ENCODE assay signal across 8 cellular contexts in genomic region chr11:10304495-10305261, GRCh38. TPM values are rescaled to one million over a fixed set of nuclear protein-coding genes. Genes with fewer than 3 reads are reported as not detected.
A peak's percentile ranks its signal among the peaks of the same experiment; 100 is the strongest.
DNase-seq lines count a peak whose midpoint lies in the region; TF ChIP-seq lines count a peak whose summit lies in the region.

Gene ADM (plus strand): TSS chr11:10305073. CDS start chr11:10305701, 628 bp downstream.

- peak; percentile 21 for TF ChIP-seq POLR2A in GM10847 (IDR thresholded peaks at IDR 0.05; ENCODE audit: extremely low read depth, insufficient read length)

- WGBS in thymus, result under 1% methylated on average over 48 of the region's 48 CpGs

- H3K4me3 ChIP-seq in AG04450 (ENCODE audit: low read depth, low read length) (peak within 1 kb of the TSS; percentile 77), fibroblast of lung (replicated peaks in 1 of 4; ENCODE audit: control extremely low read depth in 1 of 4, insufficient read depth in 1 of 4, low read depth in 3 of 4, low read length in 4 of 4) (peak within 1 kb of the TSS; percentile 67 to 98 (median 87)), mucosa of stomach (ENCODE audit: low read length) (peak within 1 kb of the TSS; percentile 98), thymus (ENCODE audit: low read length) (peak within 1 kb of the TSS; percentile 56)

- H3K79me2 ChIP-seq in fibroblast of lung (ENCODE audit: control insufficient read depth, insufficient read depth, low read length), result peaks cover 53% of the 10 kb centered on the region

- H3K4me2 ChIP-seq in fibroblast of lung (ENCODE audit: extremely low read depth, insufficient read depth, low read length), result peak within 1 kb of the TSS; percentile 85

- H3K9me3 ChIP-seq in AG04450 (ENCODE audit: control insufficient read depth, insufficient read depth, low read length), result peaks cover 11% of the 10 kb centered on the region; the same call in 1 of the 2 replicates
- no peaks in the 10 kb centered on the region for H3K9me3 ChIP-seq in fibroblast of lung (ENCODE audit: control insufficient read depth, insufficient read depth, low read depth, low read length)
- H3K9me3 ChIP-seq in mucosa of stomach (ENCODE audit: control insufficient read depth, low read length), result no peaks in the 10 kb centered on the region
- no peaks in the 10 kb centered on the region for H3K9me3 ChIP-seq in thymus (ENCODE audit: control insufficient read depth)

- peaks cover 82% of the 10 kb centered on the region for H3K27me3 Mint-ChIP-seq in activated T-cell treated with anti-CD3 and anti-CD28 coated beads, Interleukin-2, amount 50 U/mL, for 24 hours

- H3K27me3 ChIP-seq in AG04450 (ENCODE audit: control insufficient read depth, insufficient read depth, low read length) (no peaks in the 10 kb centered on the region), fibroblast of lung (ENCODE audit: control insufficient read depth, insufficient read depth, low read length) (no peaks in the 10 kb centered on the region), mucosa of stomach (ENCODE audit: control insufficient read depth, insufficient read depth, low read length) (peaks cover 36% of the 10 kb centered on the region), thymus (ENCODE audit: control insufficient read depth, insufficient read depth) (peaks cover 51% of the 10 kb centered on the region)

- H2AFZ ChIP-seq in fibroblast of lung (ENCODE audit: low read length), result no peak within 1 kb of the TSS

- CTCF ChIA-PET in AG04450 (lab: Charles Lee), result interaction anchor here (0.6 to 3.3 kb wide), 25 partner anchors 10 to 732 kb away, joined by 3 to 33 read pairs (median 3); no protein-coding TSS in a partner anchor

- TF ChIP-seq CTCF in AG04450 (IDR thresholded peaks at IDR 0.05; ENCODE audit: low read depth, low read length), result peak; percentile 55
- TF ChIP-seq CTCF in fibroblast of lung (conservative IDR thresholded peaks at IDR 0.05 in 1 of 2, IDR thresholded peaks at IDR 0.05 in 1 of 2; ENCODE audit: low read depth in 1 of 2, low read length in 2 of 2), result peak; percentile 42 to 43

- no peaks in the 10 kb centered on the region for H3K36me3 Mint-ChIP-seq in activated T-cell treated with anti-CD3 and anti-CD28 coated beads, Interleukin-2, amount 50 U/mL, for 24 hours (ENCODE audit: low read depth)

- DNase-seq in AG04450 (ENCODE audit: low read depth, low spot score) (peak; percentile 90), NCI-H2196 (lab: John Stamatoyannopoulos, UW; ENCODE audit: unreplicated experiment) (peak; percentile 81), fibroblast of lung (ENCODE audit: low read depth in 2 of 2) (peak; percentile 64 to 96), superior temporal gyrus (ENCODE audit: extremely low spot score) (no peak)
- peak; percentile 62 for DNase-seq in activated T-cell treated with anti-CD3 and anti-CD28 coated beads, Interleukin-2, amount 50 U/mL, for 24 hours

- POLR2A ChIA-PET in AG04450 (lab: Yijun Ruan, JAX), result interaction anchor here (0.5 to 5.8 kb wide), 61 partner anchors 8 to 1040 kb away, joined by 3 to 65 read pairs (median 4); partner anchors contain the start of genes AMPD3, CTR9, DENND5A and RNF141

- H3K4me1 Mint-ChIP-seq in activated T-cell treated with anti-CD3 and anti-CD28 coated beads, Interleukin-2, amount 50 U/mL, for 24 hours (ENCODE audit: low read depth), result peaks cover 66% of the 10 kb centered on the region

- no peaks in the 10 kb centered on the region for H4K20me1 ChIP-seq in fibroblast of lung (ENCODE audit: control insufficient read depth, extremely low read depth, insufficient read depth, low read length)

- H3K36me3 ChIP-seq in fibroblast of lung (ENCODE audit: control insufficient read depth, insufficient read depth, low read length) (peaks cover 15% of the 10 kb centered on the region), mucosa of stomach (ENCODE audit: control insufficient read depth, insufficient read depth, low read length) (no peaks in the 10 kb centered on the region), thymus (ENCODE audit: control insufficient read depth, insufficient read depth) (no peaks in the 10 kb centered on the region)

- peak within 1 kb of the TSS; percentile 86 for H3K9ac ChIP-seq in fibroblast of lung (ENCODE audit: insufficient read depth, low read length)
- peak within 1 kb of the TSS; percentile 84 for H3K9ac ChIP-seq in mucosa of stomach (ENCODE audit: low read length)

- peak within 1 kb of the TSS; percentile 95 for H3K27ac ChIP-seq in AG04450 (ENCODE audit: low read depth, low read length)
- H3K27ac ChIP-seq in fibroblast of lung (ENCODE audit: insufficient read depth, low read length), result peak within 1 kb of the TSS; percentile 91
- H3K27ac ChIP-seq in thymus (ENCODE audit: low read depth), result peak within 1 kb of the TSS; percentile 40

- peak within 1 kb of the TSS; percentile 50 for H3K27ac Mint-ChIP-seq in activated T-cell treated with anti-CD3 and anti-CD28 coated beads, Interleukin-2, amount 50 U/mL, for 24 hours

- peaks cover 6% of the 10 kb centered on the region for H3K4me1 ChIP-seq in fibroblast of lung (ENCODE audit: control insufficient read depth, extremely low read depth, insufficient read depth, low read length)
- H3K4me1 ChIP-seq in mucosa of stomach (ENCODE audit: control insufficient read depth, insufficient read depth, low read length), result peaks cover 61% of the 10 kb centered on the region
- H3K4me1 ChIP-seq in thymus (ENCODE audit: control insufficient read depth, insufficient read depth, low read length), result peaks cover 41% of the 10 kb centered on the region

- peak within 1 kb of the TSS; percentile 85 for H3K4me3 Mint-ChIP-seq in activated T-cell treated with anti-CD3 and anti-CD28 coated beads, Interleukin-2, amount 50 U/mL, for 24 hours

- no peaks in the 10 kb centered on the region for H3K9me3 Mint-ChIP-seq in activated T-cell treated with anti-CD3 and anti-CD28 coated beads, Interleukin-2, amount 50 U/mL, for 24 hours

RNA-seq across cellular contexts. Expression of gene ADM, which starts in this region (rescaled TPM):
- polyA plus RNA-seq in AG04450 (2011; rRNA removed) (247 and 328 TPM in 2 replicates), fibroblast of lung (546 and 989 TPM in 2 replicates), thymus (37.4 TPM)
- polyA minus RNA-seq in AG04450 (2011; rRNA and poly(A)+ RNA removed), result 290 and 429 TPM in 2 replicates
- 490 and 1,010 TPM in 2 replicates for total RNA-seq in fibroblast of lung
- 567 and 1,325 TPM in 2 replicates for polyA plus RNA-seq in fibroblast of lung (2012)
- 475 and 934 TPM in 2 replicates for polyA minus RNA-seq in fibroblast of lung (ENCODE audit: low replicate concordance)

Comparison
In these comparisons a context has a peak if more than half of its experiments do, and no peak if none do; other contexts are left out.
1. H3K27ac ChIP-seq: peak in every context shown above with its lines; median percentile 95 in AG04450; 91 in fibroblast of lung; 40 in thymus.